Comparison of ENCODE assay signal across 9 cellular contexts in the genomic region with DNA sequence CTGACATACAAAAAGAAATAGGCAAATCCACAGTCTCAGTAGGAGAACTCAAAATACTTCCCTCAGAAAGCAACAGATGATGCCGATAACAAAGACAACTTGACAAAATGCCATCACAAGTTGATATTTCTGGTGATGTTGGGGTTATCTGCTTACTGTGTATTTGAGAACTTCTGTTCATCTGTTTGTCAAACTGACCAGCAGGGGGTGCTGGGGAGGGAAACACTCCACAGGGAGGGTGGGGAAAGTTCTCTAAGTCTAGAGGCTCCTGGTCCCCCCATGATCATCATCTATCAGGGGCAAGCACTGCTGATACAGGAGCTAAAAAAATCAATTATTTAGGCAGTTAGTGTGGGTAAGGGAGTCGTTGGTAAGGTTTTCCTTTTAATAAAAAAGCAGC. TPM values are rescaled to one million over a fixed set of nuclear protein-coding genes. Genes with fewer than 3 reads are reported as not detected.
DNase-seq lines count a peak whose midpoint lies in the region; ATAC-seq and TF ChIP-seq lines count a peak whose summit lies in the region.
"Had no signal": no experiment of that assay in that cellular context is flagged by ENCODE, and none has a peak within 500 bp of the region (broad histone marks: within the 10 kb centered on the region; RNA-seq: fewer than 3 reads in every experiment).

No MANE protein-coding gene starts in this region.

- no peaks in the 10 kb centered on the region for H3K9me3 Mint-ChIP-seq in activated CD8-positive, alpha-beta memory T cell treated with anti-CD3 and anti-CD28 coated beads, Interleukin-2, amount 10 ng/mL, durations not matched to agents 7 days and 5 days (ENCODE audit: low read depth)
- no peaks in the 10 kb centered on the region for H3K9me3 Mint-ChIP-seq in type B pancreatic cell

- H3K4me3 ChIP-seq in left ventricle myocardium inferior (no peak overlapping the region), HL-60 (replicated peaks; ENCODE audit: insufficient read depth, low read length) (no peak overlapping the region), left lung (no peak overlapping the region), uterus (no peak overlapping the region)

- DNase-seq in left ventricle myocardium inferior (no peak), Right ventricle myocardium superior (no peak), HL-60 (ENCODE audit: low read depth in 1 of 2, low spot score in 1 of 2) (peak; percentile 7 to 30), left lung (no peak), type B pancreatic cell (ENCODE audit: extremely low spot score, unreplicated experiment) (no peak), RWPE1 (ENCODE audit: low spot score) (no peak), uterus (no peak)
- peak; percentile 46 for DNase-seq in activated CD8-positive, alpha-beta memory T cell treated with anti-CD3 and anti-CD28 coated beads, Interleukin-2, amount 10 ng/mL, durations not matched to agents 7 days and 5 days

- ATAC-seq in Right ventricle myocardium superior (ENCODE audit: poor library complexity) (no peak), left lung (peak; percentile 52)
- ATAC-seq in activated CD8-positive, alpha-beta memory T cell treated with anti-CD3 and anti-CD28 coated beads, Interleukin-2, amount 10 ng/mL, durations not matched to agents 7 days and 5 days, result no peak

- peaks cover 11% of the 10 kb centered on the region for H3K27me3 Mint-ChIP-seq in activated CD8-positive, alpha-beta memory T cell treated with anti-CD3 and anti-CD28 coated beads, Interleukin-2, amount 10 ng/mL, durations not matched to agents 7 days and 5 days
- H3K27me3 Mint-ChIP-seq in type B pancreatic cell, result peaks cover 30% of the 10 kb centered on the region

- TF ChIP-seq POLR2A in uterus (IDR thresholded peaks at IDR 0.05), result no peak

- H3K9me3 ChIP-seq in left ventricle myocardium inferior (replicated peaks) (no peaks in the 10 kb centered on the region), left lung (no peaks in the 10 kb centered on the region), uterus (no peaks in the 10 kb centered on the region)

- H3K4me1 ChIP-seq in left ventricle myocardium inferior (no peaks in the 10 kb centered on the region), left lung (no peaks in the 10 kb centered on the region), uterus (no peaks in the 10 kb centered on the region)

- CTCF ChIA-PET in activated CD8-positive, alpha-beta memory T cell treated with anti-CD3 and anti-CD28 coated beads, Interleukin-2, amount 10 ng/mL, durations not matched to agents 7 days and 5 days (lab: Charles Lee), result interaction anchor here (0.7 to 1.8 kb wide), 7 partner anchors 69 to 200 kb away, joined by 3 to 7 read pairs (median 3); no protein-coding TSS in a partner anchor
- CTCF ChIA-PET in RWPE1 (lab: Yijun Ruan, JAX), result interaction anchor here (0.6 to 0.9 kb wide), 3 partner anchors 13 to 244 kb away, joined by 3 to 5 read pairs (median 3); no protein-coding TSS in a partner anchor

- intact Hi-C loops in left ventricle myocardium inferior (cut with micrococcal nuclease), result no loop called here
- intact Hi-C loops in Right ventricle myocardium superior (cut with DNase I), result no loop called here
- intact Hi-C loops in left lung (cut with DNase I), result no loop called here
- intact Hi-C loops in uterus (cut with DNase I; ENCODE audit: low total_unique reads), result no loop called here

- no peak overlapping the region for H3K27ac Mint-ChIP-seq in activated CD8-positive, alpha-beta memory T cell treated with anti-CD3 and anti-CD28 coated beads, Interleukin-2, amount 10 ng/mL, durations not matched to agents 7 days and 5 days
- no peak overlapping the region for H3K27ac Mint-ChIP-seq in type B pancreatic cell
- H3K27ac Mint-ChIP-seq: activated naive CD8-positive, alpha-beta T cell had no signal

- no peaks in the 10 kb centered on the region for H3K36me3 Mint-ChIP-seq in activated CD8-positive, alpha-beta memory T cell treated with anti-CD3 and anti-CD28 coated beads, Interleukin-2, amount 10 ng/mL, durations not matched to agents 7 days and 5 days
- no peaks in the 10 kb centered on the region for H3K36me3 Mint-ChIP-seq in type B pancreatic cell
- H3K36me3 Mint-ChIP-seq: activated naive CD8-positive, alpha-beta T cell had no signal

- H3K27ac ChIP-seq in left ventricle myocardium inferior (replicated peaks) (no peak overlapping the region), HL-60 (replicated peaks) (no peak overlapping the region), left lung (no peak overlapping the region), RWPE1 (no peak overlapping the region), uterus (no peak overlapping the region)

- H3K4me1 Mint-ChIP-seq in activated CD8-positive, alpha-beta memory T cell treated with anti-CD3 and anti-CD28 coated beads, Interleukin-2, amount 10 ng/mL, durations not matched to agents 7 days and 5 days, result peaks cover 2% of the 10 kb centered on the region
- H3K4me1 Mint-ChIP-seq in type B pancreatic cell (ENCODE audit: unreplicated experiment), result no peaks in the 10 kb centered on the region

- no peaks in the 10 kb centered on the region for H3K36me3 ChIP-seq in left ventricle myocardium inferior
- H3K36me3 ChIP-seq in left lung, result no peaks in the 10 kb centered on the region
- H3K36me3 ChIP-seq in uterus, result no peaks in the 10 kb centered on the region

- POLR2A ChIA-PET in RWPE1 (lab: Yijun Ruan, JAX; ENCODE audit: low non-redundant PET), result no interaction called here

- TF ChIP-seq CTCF in left ventricle myocardium inferior (IDR thresholded peaks at IDR 0.05; ENCODE audit: borderline replicate concordance), result peak; percentile 40
- no peak for TF ChIP-seq CTCF in HL-60 (IDR thresholded peaks at IDR 0.05; ENCODE audit: insufficient read depth, low read length)
- peak; percentile 40 for TF ChIP-seq CTCF in left lung (IDR thresholded peaks at IDR 0.05)
- TF ChIP-seq CTCF in type B pancreatic cell (conservative IDR thresholded peaks at IDR 0.05), result peak; percentile 56
- no peak for TF ChIP-seq CTCF in RWPE1 (conservative IDR thresholded peaks at IDR 0.05; ENCODE audit: low read depth)
- TF ChIP-seq CTCF in uterus (IDR thresholded peaks at IDR 0.05), result no peak

- no peak overlapping the region for H3K4me3 Mint-ChIP-seq in activated CD8-positive, alpha-beta memory T cell treated with anti-CD3 and anti-CD28 coated beads, Interleukin-2, amount 10 ng/mL, durations not matched to agents 7 days and 5 days
- H3K4me3 Mint-ChIP-seq in type B pancreatic cell, result no peak overlapping the region
- H3K4me3 Mint-ChIP-seq: activated naive CD8-positive, alpha-beta T cell had no signal

- H3K27me3 ChIP-seq in left ventricle myocardium inferior (ENCODE audit: low read depth) (peaks cover 51% of the 10 kb centered on the region), HL-60 (ENCODE audit: insufficient read depth, poor library complexity, severe bottlenecking) (no peaks in the 10 kb centered on the region), left lung (peaks cover 0 to 7% of the 10 kb centered on the region in 2 donors), uterus (no peaks in the 10 kb centered on the region)

RNA-seq across cellular contexts. Expression of gene GLYATL1, which starts 19.2 kb away (rescaled TPM):
- total RNA-seq in left ventricle myocardium inferior (not detected), Right ventricle myocardium superior (not detected), left lung (not detected), type B pancreatic cell (ENCODE audit: low replicate concordance) (2.5 and 4.5 TPM in 2 replicates), uterus (1 to 10 TPM in 1 of 4 donors, not detected in 3; 1.2 TPM)
- total RNA-seq in activated CD8-positive, alpha-beta memory T cell treated with anti-CD3 and anti-CD28 coated beads, Interleukin-2, amount 10 ng/mL, durations not matched to agents 7 days and 5 days, result not detected

Comparison
In these comparisons a context has a peak if more than half of its experiments do, and no peak if none do; other contexts are left out.
1. DNase-seq: peak in HL-60 (2 of 2) and activated CD8-positive, alpha-beta memory T cell treated with anti-CD3 and anti-CD28 coated beads, Interleukin-2, amount 10 ng/mL, durations not matched to agents 7 days and 5 days (single experiment); none in left ventricle myocardium inferior (single experiment), Right ventricle myocardium superior (single experiment), left lung (0 of 2), type B pancreatic cell (single experiment), RWPE1 (single experiment) and uterus (0 of 2).
2. CTCF ChIP-seq: peak in left ventricle myocardium inferior (single experiment), left lung (2 of 2) and type B pancreatic cell (single experiment); none in HL-60 (single experiment), RWPE1 (single experiment) and uterus (0 of 4).